ENCODE assay signal across 1 cellular context in genomic region chr11:66006134-66006890, GRCh38.
TF ChIP-seq lines count a peak whose summit lies in the region.

No MANE protein-coding gene starts in this region.

TF ChIP-seq in HCT116, 20 proteins besides CTCF, POLR2A, EP300 and RAD21 (continued from another document):
- TF ChIP-seq ELF1 (IDR thresholded peaks at IDR 0.05; ENCODE audit: borderline replicate concordance, low read depth): no peak
- TF ChIP-seq CEBPB (IDR thresholded peaks at IDR 0.05; ENCODE audit: low read depth): no peak
- TF ChIP-seq MAX (IDR thresholded peaks at IDR 0.05): no peak
TF ChIP-seq in HCT116: peak in this region for 0.
